ENCODE assay signal across 7 cellular contexts in genomic region chr2:170518911-170519310, GRCh38.
"Had no signal": no experiment of that assay in that cellular context is flagged by ENCODE, and none has a peak within 500 bp of the region (broad histone marks: within the 10 kb centered on the region; RNA-seq: fewer than 3 reads in every experiment).

No MANE protein-coding gene starts in this region.

- DNase-seq: IMR-90, KBM-7 had no signal

- H3K36me3 Mint-ChIP-seq: IgD-negative memory B cell had no signal

- H3K4me1 Mint-ChIP-seq: IgD-negative memory B cell had no signal

- H3K27me3 Mint-ChIP-seq: IgD-negative memory B cell had no signal

- H3K4me3 Mint-ChIP-seq: IgD-negative memory B cell had no signal

- FAIRE-seq: HepG2, HTR-8/SVneo, K562 had no signal

- H3K4me3 ChIP-seq: K562 had no signal

- ATAC-seq: HepG2, K562 had no signal

- H3K27ac ChIP-seq: HL-60 had no signal

- H3K27ac Mint-ChIP-seq: IgD-negative memory B cell had no signal

- H3K9me3 Mint-ChIP-seq: IgD-negative memory B cell had no signal
